In genomic region chr2:169107645-169108044, GRCh38 we compare ENCODE assay signal across 8 cellular contexts. TPM values are rescaled to one million over a fixed set of nuclear protein-coding genes. Genes with fewer than 3 reads are reported as not detected.
DNase-seq lines count a peak whose midpoint lies in the region; ATAC-seq, FAIRE-seq and TF ChIP-seq lines count a peak whose summit lies in the region.

No MANE protein-coding gene starts in this region.

- DNase-seq in CD1c-positive myeloid dendritic cell (ENCODE audit: extremely low spot score) (peak; percentile 23), GM12891 (ENCODE audit: insufficient read length, low spot score) (no peak), suprapubic skin (ENCODE audit: low spot score in 2 of 2) (no peak)
- DNase-seq in T-helper 2 cell treated with Interferon-gamma antibody and Interleukin-4, amounts not matched to agents 5 μg/mL and 100 μg/mL, for 36 hours (ENCODE audit: low spot score): peak; percentile 27
- DNase-seq in stimulated activated CD8-positive, alpha-beta memory T cell treated with anti-CD3 and anti-CD28 coated beads, Interleukin-4, amount 100 ng/mL, for 48 hours: no peak

- H3K4me1 ChIP-seq in suprapubic skin: peaks cover 12% of the 10 kb centered on the region

- H3K9me3 ChIP-seq in suprapubic skin: no peaks in the 10 kb centered on the region

- H3K4me3 Mint-ChIP-seq in T-helper 2 cell treated with Interferon-gamma antibody and Interleukin-4, amounts not matched to agents 5 μg/mL and 100 μg/mL, for 36 hours: peak overlapping the region; percentile 28

- H3K4me1 Mint-ChIP-seq in T-helper 2 cell treated with Interferon-gamma antibody and Interleukin-4, amounts not matched to agents 5 μg/mL and 100 μg/mL, for 36 hours (ENCODE audit: low read depth): peaks cover 51% of the 10 kb centered on the region

- no peak for TF ChIP-seq EP300 in suprapubic skin (IDR thresholded peaks at IDR 0.05)

- H3K27me3 ChIP-seq in suprapubic skin: peaks cover 3% of the 10 kb centered on the region

- H3K9me3 Mint-ChIP-seq in T-helper 2 cell treated with Interferon-gamma antibody and Interleukin-4, amounts not matched to agents 5 μg/mL and 100 μg/mL, for 36 hours: peaks cover 3% of the 10 kb centered on the region

- FAIRE-seq in GM12891 (lab: Jason Lieb, UNC): no peak

- TF ChIP-seq POLR2A in GM12891 (IDR thresholded peaks at IDR 0.05; ENCODE audit: low read depth, low read length): no peak
- TF ChIP-seq POLR2A in suprapubic skin (IDR thresholded peaks at IDR 0.05): no peak

- H3K4me3 ChIP-seq in suprapubic skin: no peak overlapping the region

- no peak overlapping the region for H3K27ac ChIP-seq in suprapubic skin

- H3K36me3 ChIP-seq in suprapubic skin: no peaks in the 10 kb centered on the region

- peak overlapping the region; percentile 78 for H3K27ac Mint-ChIP-seq in T-helper 2 cell treated with Interferon-gamma antibody and Interleukin-4, amounts not matched to agents 5 μg/mL and 100 μg/mL, for 36 hours

- ATAC-seq in GM19025 (IDR thresholded peaks at IDR 0.05; ENCODE audit: low read depth, unreplicated experiment): peak; percentile 60
- ATAC-seq in HG03060 (IDR thresholded peaks at IDR 0.05; ENCODE audit: low read depth, unreplicated experiment): peak; percentile 76
- ATAC-seq in HG03354 (IDR thresholded peaks at IDR 0.05; ENCODE audit: poor library complexity, severe bottlenecking, unreplicated experiment): no peak

- 38% methylated on average over 2 of the region's 2 CpGs for WGBS in suprapubic skin

- no peaks in the 10 kb centered on the region for H3K27me3 Mint-ChIP-seq in T-helper 2 cell treated with Interferon-gamma antibody and Interleukin-4, amounts not matched to agents 5 μg/mL and 100 μg/mL, for 36 hours (ENCODE audit: low read depth)

- TF ChIP-seq CTCF in suprapubic skin (IDR thresholded peaks at IDR 0.05): no peak

- H3K36me3 Mint-ChIP-seq in T-helper 2 cell treated with Interferon-gamma antibody and Interleukin-4, amounts not matched to agents 5 μg/mL and 100 μg/mL, for 36 hours (ENCODE audit: low read depth): no peaks in the 10 kb centered on the region

TF ChIP-seq in GM12891, 5 proteins besides CTCF, POLR2A, EP300 and RAD21:
- TF ChIP-seq PAX5 (IDR thresholded peaks at IDR 0.05; ENCODE audit: insufficient read depth, low read length, severe bottlenecking) (no peak), SPI1 (IDR thresholded peaks at IDR 0.05; ENCODE audit: low read depth, low read length) (no peak), TAF1 (IDR thresholded peaks at IDR 0.05; ENCODE audit: low read depth, low read length) (no peak), POLR2AphosphoS5 (IDR thresholded peaks at IDR 0.05; ENCODE audit: low read depth, low read length) (no peak), POU2F2 (IDR thresholded peaks at IDR 0.05; ENCODE audit: low read depth, low read length) (no peak)
TF ChIP-seq in GM12891: peak in this region for 0.

RNA-seq across cellular contexts. Expression of gene DHRS9, which starts 38.3 kb away (rescaled TPM):
- 0.14 TPM for polyA plus RNA-seq in GM12891 (2012; ENCODE audit: low read depth, missing spikeins)
- 1 to 10 TPM; 2.0 to 3.9 (median 2.3) TPM for total RNA-seq in suprapubic skin

Comparison
In these comparisons a context has a peak if more than half of its experiments do, and no peak if none do; other contexts are left out.
1. DNase-seq: peak in CD1c-positive myeloid dendritic cell (single experiment) and T-helper 2 cell treated with Interferon-gamma antibody and Interleukin-4, amounts not matched to agents 5 μg/mL and 100 μg/mL, for 36 hours (single experiment); none in stimulated activated CD8-positive, alpha-beta memory T cell treated with anti-CD3 and anti-CD28 coated beads, Interleukin-4, amount 100 ng/mL, for 48 hours (single experiment), GM12891 (single experiment) and suprapubic skin (0 of 2).